ENCODE assay signal across 26 cellular contexts in the genomic region with DNA sequence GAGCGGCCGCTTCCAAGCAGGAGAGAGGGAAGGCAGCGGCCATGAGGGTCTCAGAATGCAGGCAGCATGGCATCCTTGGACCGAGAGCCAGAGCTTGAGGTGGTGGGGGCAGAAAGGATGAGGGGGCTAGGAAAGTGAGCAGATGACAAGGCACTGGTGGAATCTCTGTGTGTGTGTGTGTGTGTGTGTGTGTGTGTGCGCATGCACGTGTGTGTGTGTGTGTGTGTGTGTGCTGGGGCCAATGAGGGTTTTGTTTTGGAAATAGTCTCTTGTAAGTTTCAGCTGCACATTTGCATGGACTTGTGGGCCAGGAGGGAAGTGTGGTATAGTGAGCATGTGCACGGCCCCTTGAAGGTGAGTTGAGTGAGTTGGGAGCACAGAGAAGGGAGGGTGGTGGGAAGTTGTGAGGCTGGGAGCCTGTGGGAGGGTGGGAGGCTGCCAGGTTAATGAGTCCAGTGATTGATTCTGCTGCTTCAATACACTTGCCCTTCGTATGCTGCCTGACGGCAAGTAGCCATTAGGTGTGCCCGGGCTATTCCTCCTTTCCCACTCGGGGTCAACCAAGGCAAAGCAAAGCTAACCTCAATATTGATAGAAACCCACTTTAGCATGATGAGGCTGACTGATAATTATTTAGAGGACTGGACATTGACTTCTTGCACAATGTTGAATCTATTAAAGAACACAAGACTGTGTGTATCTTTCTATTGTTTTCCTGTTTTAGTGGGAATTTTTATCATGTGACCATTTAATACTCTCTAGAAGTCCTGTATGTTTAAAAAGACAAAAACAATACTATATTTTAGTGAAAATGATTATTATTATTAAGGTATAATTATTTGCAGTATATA.
"Had no signal": no experiment of that assay in that cellular context is flagged by ENCODE, and none has a peak within 500 bp of the region (broad histone marks: within the 10 kb centered on the region; RNA-seq: fewer than 3 reads in every experiment).

No MANE protein-coding gene starts in this region.

- DNase-seq: activated CD4-positive, alpha-beta memory T cell treated with anti-CD3 and anti-CD28 coated beads, Interleukin-2, amount 10 ng/mL, durations not matched to agents 7 days and 5 days; activated CD4-positive, alpha-beta T cell treated with anti-CD3 and anti-CD28 coated beads, Interleukin-2, amount 50 U/mL, for 1 hour; activated CD4-positive, CD25-positive, alpha-beta regulatory T cell; activated gamma-delta T cell treated with Interleukin-2 at 50 U/mL for 16 hours; activated naive CD4-positive, alpha-beta T cell treated with anti-CD3 and anti-CD28 coated beads, Interleukin-2, amount 10 ng/mL, durations not matched to agents 7 days and 5 days; activated naive CD8-positive, alpha-beta T cell treated with anti-CD3 and anti-CD28 coated beads for 36 hours; activated T-cell treated with anti-CD3 and anti-CD28 coated beads for 4 hours; activated T-cell treated with anti-CD3 and anti-CD28 coated beads, Interleukin-2, amount 50 U/mL, for 48 hours; brain microvascular endothelial cell; NCI-H1092 treated with DMSO at 0.1 percent for 48 hours; NCI-H1417 treated with DMSO at 0.1 percent for 48 hours; NCI-H187; NCI-H2081 treated with DMSO at 0.1 percent for 48 hours; NCI-H526; NCI-H774; RPMI8226; T-cell; T-helper 2 cell; T1000 had no signal

- H3K36me3 ChIP-seq: brain microvascular endothelial cell, cardiac muscle cell had no signal

- H3K4me2 ChIP-seq: KMS-11 had no signal

- H3K27me3 ChIP-seq: brain microvascular endothelial cell, cardiac muscle cell had no signal

- H3K4me3 ChIP-seq: cardiac muscle cell, SK-N-MC had no signal

- ATAC-seq: activated T-helper 17 cell treated with anti-CD3 and anti-CD28 coated beads, Interleukin-2, amount 50 U/mL, for 72 hours; Panc1; Right ventricle myocardium inferior; T-cell had no signal

- H3K27ac ChIP-seq: brain microvascular endothelial cell, cardiac muscle cell, KMS-11, SK-N-MC, VCaP had no signal
